ENCODE assay signal across 8 cellular contexts in genomic region chr2:215435261-215435808, GRCh38. TPM values are rescaled to one million over a fixed set of nuclear protein-coding genes. Genes with fewer than 3 reads are reported as not detected.
A peak's percentile ranks its signal among the peaks of the same experiment; 100 is the strongest.
DNase-seq lines count a peak whose midpoint lies in the region; ATAC-seq and TF ChIP-seq lines count a peak whose summit lies in the region.

No MANE protein-coding gene starts in this region.

- no peaks in the 10 kb centered on the region for H3K9me3 Mint-ChIP-seq in activated CD4-positive, alpha-beta T cell treated with anti-CD3 and anti-CD28 coated beads, Interleukin-2, amount 10 ng/mL, durations not matched to agents 24 days and 14 days
- no peaks in the 10 kb centered on the region for H3K9me3 Mint-ChIP-seq in nephron

- H3K27ac Mint-ChIP-seq in activated CD4-positive, alpha-beta T cell treated with anti-CD3 and anti-CD28 coated beads, Interleukin-2, amount 10 ng/mL, durations not matched to agents 24 days and 14 days, result no peak overlapping the region
- H3K27ac Mint-ChIP-seq in nephron, result peak overlapping the region; percentile 77 to 88 (median 83)

- no peaks in the 10 kb centered on the region for H3K9me3 ChIP-seq in SK-N-MC (ENCODE audit: low read depth, low read length)
- H3K9me3 ChIP-seq in esophagus squamous epithelium, result no peaks in the 10 kb centered on the region

- peak overlapping the region; percentile 74 for H3K9ac ChIP-seq in SK-N-MC (ENCODE audit: insufficient read length)

- H3K27ac ChIP-seq in SK-N-MC, result no peak overlapping the region
- peak overlapping the region; percentile 66 to 92 (median 86) for H3K27ac ChIP-seq in esophagus squamous epithelium

- H3K4me3 ChIP-seq in SK-N-MC, result peak overlapping the region; percentile 82
- peak overlapping the region; percentile 32 to 70 (median 66) for H3K4me3 ChIP-seq in esophagus squamous epithelium

- H3K4me1 ChIP-seq in esophagus squamous epithelium, result peaks cover 7 to 35% (median 11%) of the 10 kb centered on the region in 3 donors

- H3K4me3 Mint-ChIP-seq in activated CD4-positive, alpha-beta T cell treated with anti-CD3 and anti-CD28 coated beads, Interleukin-2, amount 10 ng/mL, durations not matched to agents 24 days and 14 days, result peak overlapping the region; percentile 71
- H3K4me3 Mint-ChIP-seq in nephron, result peak overlapping the region; percentile 83 to 93 (median 93)

- TF ChIP-seq POLR2A in esophagus squamous epithelium (IDR thresholded peaks at IDR 0.05), result no peak

- H3K27me3 ChIP-seq in esophagus squamous epithelium, result peaks cover 0 to 57% (median 2%) of the 10 kb centered on the region in 4 donors

- TF ChIP-seq CTCF in esophagus squamous epithelium (IDR thresholded peaks at IDR 0.05) (no peak), nephron (IDR thresholded peaks at IDR 0.05; ENCODE audit: unreplicated experiment in 3 of 3) (no peak)

- intact Hi-C loops in activated CD4-positive, alpha-beta T cell treated with anti-CD3 and anti-CD28 coated beads, Interleukin-2, amount 10 ng/mL, durations not matched to agents 24 days and 14 days (cut with micrococcal nuclease), result no loop called here
- intact Hi-C loops in esophagus squamous epithelium (cut with DNase I), result no loop called here

- ATAC-seq in HG02938 (IDR thresholded peaks at IDR 0.05; ENCODE audit: unreplicated experiment), result peak; percentile 29
- ATAC-seq in HG03439 (IDR thresholded peaks at IDR 0.05; ENCODE audit: unreplicated experiment), result no peak

- DNase-seq in activated CD4-positive, alpha-beta T cell treated with anti-CD3 and anti-CD28 coated beads, Interleukin-2, amount 10 ng/mL, durations not matched to agents 24 days and 14 days, result peak; percentile 63
- DNase-seq in activated CD4-positive, alpha-beta T cell treated with anti-CD3 and anti-CD28 coated beads, Interleukin-2, amount 50 U/mL, for 4 hours, result no peak
- DNase-seq in SK-N-MC (ENCODE audit: low read depth, low spot score), result no peak
- DNase-seq in esophagus squamous epithelium (lab: John Stamatoyannopoulos, UW), result no peak
- no peak for DNase-seq in NCI-H1048 (lab: John Stamatoyannopoulos, UW)

- WGBS in esophagus squamous epithelium, 2 donors, result 3 to 12% methylated on average over 11 to 22 of the region's 26 CpGs

- peaks cover 16% of the 10 kb centered on the region for H3K4me1 Mint-ChIP-seq in activated CD4-positive, alpha-beta T cell treated with anti-CD3 and anti-CD28 coated beads, Interleukin-2, amount 10 ng/mL, durations not matched to agents 24 days and 14 days
- H3K4me1 Mint-ChIP-seq in nephron, result peaks cover 42% of the 10 kb centered on the region

- peaks cover 29% of the 10 kb centered on the region for H3K36me3 ChIP-seq in SK-N-MC (ENCODE audit: insufficient read depth, low read length)
- no peaks in the 10 kb centered on the region for H3K36me3 ChIP-seq in esophagus squamous epithelium

- peaks cover 83% of the 10 kb centered on the region for H3K27me3 Mint-ChIP-seq in activated CD4-positive, alpha-beta T cell treated with anti-CD3 and anti-CD28 coated beads, Interleukin-2, amount 10 ng/mL, durations not matched to agents 24 days and 14 days
- H3K27me3 Mint-ChIP-seq in nephron (ENCODE audit: low read depth), result peaks cover 15% of the 10 kb centered on the region

- H3K36me3 Mint-ChIP-seq in activated CD4-positive, alpha-beta T cell treated with anti-CD3 and anti-CD28 coated beads, Interleukin-2, amount 10 ng/mL, durations not matched to agents 24 days and 14 days (ENCODE audit: low read depth), result no peaks in the 10 kb centered on the region
- peaks cover 26% of the 10 kb centered on the region for H3K36me3 Mint-ChIP-seq in nephron (ENCODE audit: low read depth)

RNA-seq across cellular contexts. Expression of gene FN1, which starts 0.5 kb away (rescaled TPM):
- 1.0 and 1.6 TPM in 2 replicates for total RNA-seq in activated CD4-positive, alpha-beta T cell treated with anti-CD3 and anti-CD28 coated beads, Interleukin-2, amount 10 ng/mL, durations not matched to agents 24 days and 14 days
- total RNA-seq in esophagus squamous epithelium, result 100 to 1,000 TPM in 2 of 4 donors, 10 to 100 TPM in 2; 15.7 to 393 (median 112) TPM
